Comparison of ENCODE assay signal across 8 cellular contexts in the genomic region with DNA sequence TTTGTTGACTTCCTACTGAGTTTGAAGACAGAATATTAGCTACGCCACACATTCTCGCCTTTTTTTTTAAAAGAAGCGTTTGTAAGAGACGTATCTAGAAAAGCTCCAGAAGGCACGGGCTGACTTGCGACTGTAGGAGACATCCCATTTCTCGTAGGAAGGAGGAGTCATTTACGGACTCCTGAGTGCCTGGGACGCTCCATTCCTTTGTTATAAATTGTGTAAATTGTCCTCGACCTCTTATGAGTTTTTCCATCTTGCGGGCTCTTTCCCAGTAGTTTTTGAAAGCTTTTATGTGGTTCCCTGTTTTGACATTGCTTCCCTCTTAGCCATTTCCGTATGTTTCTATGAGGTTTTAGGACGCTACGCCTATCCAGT. TPM values are rescaled to one million over a fixed set of nuclear protein-coding genes. Genes with fewer than 3 reads are reported as not detected.
DNase-seq lines count a peak whose midpoint lies in the region; ATAC-seq and TF ChIP-seq lines count a peak whose summit lies in the region.

No MANE protein-coding gene starts in this region.

- BruUV-seq in HCT116 (replicated peaks; lab: Mats Ljungman, UMichigan): no TSS peak

- peaks cover 60% of the 10 kb centered on the region for H3K79me2 ChIP-seq in HCT116 (ENCODE audit: insufficient read depth, low read length)

- DNase-seq in AG04449 (ENCODE audit: low read depth, low spot score) (no peak), HCT116 (ENCODE audit: low read depth, low spot score) (no peak), immature natural killer cell (no peak), substantia nigra (lab: John Stamatoyannopoulos, UW) (no peak), T1000 (lab: John Stamatoyannopoulos, UW) (no peak), GM20000 (ENCODE audit: low spot score) (no peak)

- H3K9me2 ChIP-seq in HCT116 (ENCODE audit: insufficient read depth): no peaks in the 10 kb centered on the region

- H3K9ac ChIP-seq in HCT116 (ENCODE audit: low read length): peak overlapping the region; percentile 96

- CTCF ChIA-PET in AG04449 (lab: Yijun Ruan, JAX) (interaction anchor here (0.9 to 6.1 kb wide), 6 partner anchors 8 to 34 kb away, joined by 3 to 35 read pairs (median 10); a partner anchor contains a TSS), HCT116 (lab: Charles Lee) (no interaction called here)

- peak overlapping the region; percentile 36 for H3K27ac Mint-ChIP-seq in activated naive CD8-positive, alpha-beta T cell
- H3K27ac Mint-ChIP-seq in immature natural killer cell: peak overlapping the region; percentile 30 to 77 (median 62)

- intact Hi-C loops in HCT116 (cut with micrococcal nuclease): no loop called here

- no peak for TF ChIP-seq POLR2A in HCT116 (IDR thresholded peaks at IDR 0.05; ENCODE audit: borderline replicate concordance, extremely low read depth, insufficient read depth, insufficient read length)

- H3K9me3 Mint-ChIP-seq in activated naive CD8-positive, alpha-beta T cell (ENCODE audit: low read depth): no peaks in the 10 kb centered on the region
- H3K9me3 Mint-ChIP-seq in immature natural killer cell: no peaks in the 10 kb centered on the region

- RAD21 ChIA-PET in HCT116 (lab: Charles Lee; ENCODE audit: low non-redundant PET in 1 of 2, low total read pairs in 2 of 2, uncharacterized antibody in 2 of 2, unreplicated experiment in 2 of 2): no interaction called here

- peaks cover 44% of the 10 kb centered on the region for H3K4me1 Mint-ChIP-seq in activated naive CD8-positive, alpha-beta T cell (ENCODE audit: low read depth)
- H3K4me1 Mint-ChIP-seq in immature natural killer cell: peaks cover 39 to 48% of the 10 kb centered on the region in 2 donors

- no peak for TF ChIP-seq RAD21 in HCT116 (IDR thresholded peaks at IDR 0.05; ENCODE audit: low read depth)

- H3K9me3 ChIP-seq in HCT116 (ENCODE audit: control insufficient read depth in 1 of 2, insufficient read depth in 1 of 2, low read depth in 1 of 2, low read length in 2 of 2): no peaks in the 10 kb centered on the region

- ATAC-seq in HCT116 (no peak), GM18907 (IDR thresholded peaks at IDR 0.05; ENCODE audit: unreplicated experiment) (no peak)

- H2AFZ ChIP-seq in HCT116 (ENCODE audit: low read depth, low read length, poor library complexity, severe bottlenecking): no peak overlapping the region

- TF ChIP-seq CTCF in AG04449 (IDR thresholded peaks at IDR 0.05; ENCODE audit: insufficient read depth, low read length, missing control alignments) (no peak), HCT116 (IDR thresholded peaks at IDR 0.05 in 2 of 3, conservative IDR thresholded peaks at IDR 0.05 in 1 of 3; ENCODE audit: borderline replicate concordance in 1 of 3, insufficient read depth in 1 of 3, low read depth in 2 of 3, low read length in 2 of 3) (no peak), GM20000 (IDR thresholded peaks at IDR 0.05; ENCODE audit: extremely low read depth, missing control alignments) (no peak)

- peaks cover 8% of the 10 kb centered on the region for H3K36me3 Mint-ChIP-seq in activated naive CD8-positive, alpha-beta T cell
- H3K36me3 Mint-ChIP-seq in immature natural killer cell: peaks cover 0 to 3% (median 0%) of the 10 kb centered on the region in 3 donors

- H3K27ac ChIP-seq in HCT116 (ENCODE audit: low read depth, low read length) (peak overlapping the region; percentile 97), substantia nigra (ENCODE audit: low read depth, low read length, poor library complexity, severe bottlenecking) (peak overlapping the region; percentile 47)

- H3K4me1 ChIP-seq in HCT116 (ENCODE audit: control insufficient read depth in 1 of 2, insufficient read depth in 2 of 2, low read length in 2 of 2): peaks cover 14 to 19% of the 10 kb centered on the region in 2 experiments

- H3K4me3 Mint-ChIP-seq in activated naive CD8-positive, alpha-beta T cell: peak overlapping the region; percentile 93
- H3K4me3 Mint-ChIP-seq in immature natural killer cell: peak overlapping the region; percentile 83 to 87 (median 84)

- no peaks in the 10 kb centered on the region for H4K20me1 ChIP-seq in HCT116 (ENCODE audit: insufficient read depth)

- H3K27me3 Mint-ChIP-seq in activated naive CD8-positive, alpha-beta T cell: no peaks in the 10 kb centered on the region
- peaks cover 7 to 14% (median 9%) of the 10 kb centered on the region in 3 donors for H3K27me3 Mint-ChIP-seq in immature natural killer cell (ENCODE audit: low read depth in 3 of 3)

- peak overlapping the region; percentile 74 for H3K4me2 ChIP-seq in HCT116 (ENCODE audit: low read length)

- POLR2A ChIA-PET in AG04449 (lab: Yijun Ruan, JAX) (interaction anchor here (1.2 kb wide), 1 partner anchor 27 kb away, joined by 4 read pairs; no protein-coding TSS in a partner anchor), HCT116 (lab: Charles Lee) (interaction anchor here (1.9 kb wide), 1 partner anchor 8 kb away, joined by 4 read pairs; no protein-coding TSS in a partner anchor)

- no peaks in the 10 kb centered on the region for H3K27me3 ChIP-seq in HCT116 (ENCODE audit: insufficient read depth, low read length)

- H3K36me3 ChIP-seq in HCT116 (ENCODE audit: control insufficient read depth in 1 of 2, insufficient read depth in 2 of 2, low read length in 2 of 2): peaks cover 8 to 14% of the 10 kb centered on the region in 2 experiments; a peak in 3 of 4 replicates

- H3K4me3 ChIP-seq in AG04449 (ENCODE audit: low read depth, low read length): peak overlapping the region; percentile 78
- H3K4me3 ChIP-seq in HCT116 (replicated peaks in 1 of 2; ENCODE audit: low read depth in 1 of 2, low read length in 2 of 2): peak overlapping the region; percentile 79 to 93

TF ChIP-seq in HCT116, 20 proteins besides CTCF, POLR2A, EP300 and RAD21 (continues in another document):
- TF ChIP-seq JUND (IDR thresholded peaks at IDR 0.05) (no peak), FOSL1 (IDR thresholded peaks at IDR 0.05; ENCODE audit: low read depth) (no peak), YY1 (IDR thresholded peaks at IDR 0.05; ENCODE audit: extremely low read depth, insufficient replicate concordance, low read depth, low read length) (no peak), SP1 (IDR thresholded peaks at IDR 0.05; ENCODE audit: low read depth) (no peak), EGR1 (IDR thresholded peaks at IDR 0.05; ENCODE audit: low read depth) (no peak), CEBPB (IDR thresholded peaks at IDR 0.05; ENCODE audit: low read depth) (no peak)
- TF ChIP-seq, protein P1, sequence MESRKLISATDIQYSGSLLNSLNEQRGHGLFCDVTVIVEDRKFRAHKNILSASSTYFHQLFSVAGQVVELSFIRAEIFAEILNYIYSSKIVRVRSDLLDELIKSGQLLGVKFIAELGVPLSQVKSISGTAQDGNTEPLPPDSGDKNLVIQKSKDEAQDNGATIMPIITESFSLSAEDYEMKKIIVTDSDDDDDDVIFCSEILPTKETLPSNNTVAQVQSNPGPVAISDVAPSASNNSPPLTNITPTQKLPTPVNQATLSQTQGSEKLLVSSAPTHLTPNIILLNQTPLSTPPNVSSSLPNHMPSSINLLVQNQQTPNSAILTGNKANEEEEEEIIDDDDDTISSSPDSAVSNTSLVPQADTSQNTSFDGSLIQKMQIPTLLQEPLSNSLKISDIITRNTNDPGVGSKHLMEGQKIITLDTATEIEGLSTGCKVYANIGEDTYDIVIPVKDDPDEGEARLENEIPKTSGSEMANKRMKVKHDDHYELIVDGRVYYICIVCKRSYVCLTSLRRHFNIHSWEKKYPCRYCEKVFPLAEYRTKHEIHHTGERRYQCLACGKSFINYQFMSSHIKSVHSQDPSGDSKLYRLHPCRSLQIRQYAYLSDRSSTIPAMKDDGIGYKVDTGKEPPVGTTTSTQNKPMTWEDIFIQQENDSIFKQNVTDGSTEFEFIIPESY (IDR thresholded peaks at IDR 0.05; ENCODE audit: extremely low read depth, insufficient replicate concordance, low read length): no peak
- TF ChIP-seq, protein P2, sequence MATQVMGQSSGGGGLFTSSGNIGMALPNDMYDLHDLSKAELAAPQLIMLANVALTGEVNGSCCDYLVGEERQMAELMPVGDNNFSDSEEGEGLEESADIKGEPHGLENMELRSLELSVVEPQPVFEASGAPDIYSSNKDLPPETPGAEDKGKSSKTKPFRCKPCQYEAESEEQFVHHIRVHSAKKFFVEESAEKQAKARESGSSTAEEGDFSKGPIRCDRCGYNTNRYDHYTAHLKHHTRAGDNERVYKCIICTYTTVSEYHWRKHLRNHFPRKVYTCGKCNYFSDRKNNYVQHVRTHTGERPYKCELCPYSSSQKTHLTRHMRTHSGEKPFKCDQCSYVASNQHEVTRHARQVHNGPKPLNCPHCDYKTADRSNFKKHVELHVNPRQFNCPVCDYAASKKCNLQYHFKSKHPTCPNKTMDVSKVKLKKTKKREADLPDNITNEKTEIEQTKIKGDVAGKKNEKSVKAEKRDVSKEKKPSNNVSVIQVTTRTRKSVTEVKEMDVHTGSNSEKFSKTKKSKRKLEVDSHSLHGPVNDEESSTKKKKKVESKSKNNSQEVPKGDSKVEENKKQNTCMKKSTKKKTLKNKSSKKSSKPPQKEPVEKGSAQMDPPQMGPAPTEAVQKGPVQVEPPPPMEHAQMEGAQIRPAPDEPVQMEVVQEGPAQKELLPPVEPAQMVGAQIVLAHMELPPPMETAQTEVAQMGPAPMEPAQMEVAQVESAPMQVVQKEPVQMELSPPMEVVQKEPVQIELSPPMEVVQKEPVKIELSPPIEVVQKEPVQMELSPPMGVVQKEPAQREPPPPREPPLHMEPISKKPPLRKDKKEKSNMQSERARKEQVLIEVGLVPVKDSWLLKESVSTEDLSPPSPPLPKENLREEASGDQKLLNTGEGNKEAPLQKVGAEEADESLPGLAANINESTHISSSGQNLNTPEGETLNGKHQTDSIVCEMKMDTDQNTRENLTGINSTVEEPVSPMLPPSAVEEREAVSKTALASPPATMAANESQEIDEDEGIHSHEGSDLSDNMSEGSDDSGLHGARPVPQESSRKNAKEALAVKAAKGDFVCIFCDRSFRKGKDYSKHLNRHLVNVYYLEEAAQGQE (IDR thresholded peaks at IDR 0.05; ENCODE audit: low read depth): no peak
- TF ChIP-seq, protein P3, sequence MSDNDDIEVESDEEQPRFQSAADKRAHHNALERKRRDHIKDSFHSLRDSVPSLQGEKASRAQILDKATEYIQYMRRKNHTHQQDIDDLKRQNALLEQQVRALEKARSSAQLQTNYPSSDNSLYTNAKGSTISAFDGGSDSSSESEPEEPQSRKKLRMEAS (IDR thresholded peaks at IDR 0.05): no peak

RNA-seq across cellular contexts. Expression of a gene that starts 1.0 kb away (rescaled TPM):
- total RNA-seq in HCT116 (2021; ENCODE audit: unreplicated experiment): 98.6 TPM
- polyA plus RNA-seq in HCT116 (2012): 71.0 and 76.1 TPM in 2 replicates
- 10 to 100 TPM in 2 of 3 donors, 1 to 10 TPM in 1; 5.4 to 24.6 (median 11.0) TPM for polyA plus RNA-seq in immature natural killer cell

RNA-seq across cellular contexts. Expression of a gene that starts 12.6 kb away (rescaled TPM):
- total RNA-seq in HCT116 (2021; ENCODE audit: unreplicated experiment): 2.8 TPM
- polyA plus RNA-seq in HCT116 (2012): 1.0 and 1.6 TPM in 2 replicates
- polyA plus RNA-seq in immature natural killer cell: under 1 TPM; 0.37 to 0.46 (median 0.40) TPM

RNA-seq across cellular contexts. Expression of a gene that starts 17.6 kb away (rescaled TPM):
- total RNA-seq in HCT116 (2021; ENCODE audit: unreplicated experiment): 73.6 TPM
- 85.5 and 93.7 TPM in 2 replicates for polyA plus RNA-seq in HCT116 (2012)
- polyA plus RNA-seq in immature natural killer cell: 10 to 100 TPM; 61.2 to 83.3 (median 62.1) TPM

RNA-seq across cellular contexts. Expression of a gene that starts 33.5 kb away (rescaled TPM):
- 7.1 TPM for total RNA-seq in HCT116 (2021; ENCODE audit: unreplicated experiment)
- 3.8 and 4.0 TPM in 2 replicates for polyA plus RNA-seq in HCT116 (2012)
- polyA plus RNA-seq in immature natural killer cell: under 1 TPM; 0.09 to 1.00 (median 0.82) TPM

RNA-seq across cellular contexts. Expression of a gene that starts 40.4 kb away (rescaled TPM):
- total RNA-seq in HCT116 (2021; ENCODE audit: unreplicated experiment): 148 TPM
- polyA plus RNA-seq in HCT116 (2012): 165 and 168 TPM in 2 replicates
- 100 to 1,000 TPM; 127 to 212 (median 166) TPM for polyA plus RNA-seq in immature natural killer cell
